ENCODE assay signal across 21 cellular contexts in the genomic region with DNA sequence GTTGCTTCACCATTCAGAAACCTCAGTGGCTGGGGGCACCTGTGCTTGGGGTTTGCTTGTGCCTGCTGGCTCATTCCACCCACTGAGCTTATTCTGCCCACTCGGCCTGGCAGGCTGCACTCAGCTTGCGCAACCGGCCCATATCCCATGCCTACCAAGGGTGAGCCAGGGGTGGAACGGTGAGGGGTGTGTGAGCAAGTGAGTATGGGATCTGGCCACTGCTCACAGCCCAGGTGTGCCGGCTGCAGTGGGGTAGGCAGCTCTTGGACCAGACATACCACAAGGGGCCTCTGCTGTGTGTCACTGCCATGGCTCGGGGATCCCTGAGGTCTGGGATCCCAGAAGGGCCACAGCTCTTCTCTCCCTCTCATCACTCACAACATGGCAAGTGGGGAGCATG.
A peak's percentile ranks its signal among the peaks of the same experiment; 100 is the strongest.
DNase-seq lines count a peak whose midpoint lies in the region; FAIRE-seq and TF ChIP-seq lines count a peak whose summit lies in the region.
"Had no signal": no experiment of that assay in that cellular context is flagged by ENCODE, and none has a peak within 500 bp of the region (broad histone marks: within the 10 kb centered on the region; RNA-seq: fewer than 3 reads in every experiment).

No MANE protein-coding gene starts in this region.

- no peak overlapping the region for H4K5ac ChIP-seq in H1 (ENCODE audit: insufficient read length, low read depth, low read length)

- H3K18ac ChIP-seq in H1 (ENCODE audit: extremely low read depth, low read length), result no peak overlapping the region
- H3K18ac ChIP-seq in trophoblast cell (ENCODE audit: low read length), result no peak overlapping the region

- TF ChIP-seq EP300 in H1 (IDR thresholded peaks at IDR 0.05; ENCODE audit: borderline replicate concordance in 1 of 2, low read depth in 2 of 2, low read length in 2 of 2), result no peak

- no peak overlapping the region for H3K14ac ChIP-seq in H1 (ENCODE audit: insufficient read length)
- no peak overlapping the region for H3K14ac ChIP-seq in trophoblast cell (ENCODE audit: low read length)

- H2BK15ac ChIP-seq in H1 (ENCODE audit: low read length), result no peak overlapping the region

- H3K4me3 ChIP-seq in H1 (ENCODE audit: extremely low read depth in 1 of 4, insufficient read depth in 2 of 4, low read depth in 3 of 4, low read length in 4 of 4) (no peak overlapping the region), trophoblast cell (ENCODE audit: low read depth, low read length) (peak overlapping the region; percentile 44)
- H3K4me3 ChIP-seq: BLaER1 treated with 17β-estradiol and CSF1 and Interleukin-3, amounts not matched to agents 10 nM and 100 nM had no signal

- H3K4ac ChIP-seq in H1 (replicated peaks; ENCODE audit: insufficient read length, low read depth, low read length) (no peak overlapping the region), trophoblast cell (ENCODE audit: low read depth, low read length) (no peak overlapping the region)

- H2BK12ac ChIP-seq in H1 (ENCODE audit: low read depth, low read length) (no peak overlapping the region), trophoblast cell (ENCODE audit: low read length) (no peak overlapping the region)

- no peak overlapping the region for H2BK20ac ChIP-seq in H1 (ENCODE audit: low read length)

- H3K4me1 ChIP-seq in H1 (replicated peaks in 1 of 4; ENCODE audit: control insufficient read depth in 3 of 4, insufficient read depth in 4 of 4, low read length in 3 of 4) (no peaks in the 10 kb centered on the region), trophoblast cell (ENCODE audit: control insufficient read depth in 1 of 2, insufficient read depth in 2 of 2, low read length in 2 of 2) (no peaks in the 10 kb centered on the region)
- H3K4me1 ChIP-seq: BLaER1 treated with 17β-estradiol and CSF1 and Interleukin-3, amounts not matched to agents 10 nM and 100 nM; Caco-2 had no signal

- H3K23ac ChIP-seq in H1 (ENCODE audit: insufficient read length) (no peak overlapping the region), trophoblast cell (ENCODE audit: low read length) (no peak overlapping the region)

- H4K8ac ChIP-seq in H1 (ENCODE audit: extremely low read depth, insufficient read depth, low read length), result no peak overlapping the region
- H4K8ac ChIP-seq in trophoblast cell (ENCODE audit: low read depth, low read length), result no peak overlapping the region

- H3K9me3 ChIP-seq in H1 (ENCODE audit: insufficient read depth in 2 of 2, low read depth in 1 of 2, low read length in 1 of 2) (no peaks in the 10 kb centered on the region), trophoblast cell (ENCODE audit: insufficient read depth, low read depth, low read length) (peaks cover 6% of the 10 kb centered on the region)
- H3K9me3 ChIP-seq: Caco-2 had no signal

- no peak for TF ChIP-seq RAD21 in H1 (IDR thresholded peaks at IDR 0.05 in 1 of 2, conservative IDR thresholded peaks at IDR 0.05 in 1 of 2; ENCODE audit: low read depth in 2 of 2, low read length in 2 of 2)

- H3K79me2 ChIP-seq in H1 (ENCODE audit: control insufficient read depth in 1 of 2, insufficient read depth in 2 of 2, low read length in 2 of 2) (no peaks in the 10 kb centered on the region), trophoblast cell (ENCODE audit: control insufficient read depth, insufficient read depth, low read length, poor library complexity) (no peaks in the 10 kb centered on the region)

- H3K9ac ChIP-seq in H1 (replicated peaks in 1 of 4; ENCODE audit: extremely low read depth in 1 of 4, low read depth in 3 of 4, low read length in 3 of 4) (no peak overlapping the region), trophoblast cell (ENCODE audit: low read length) (no peak overlapping the region)
- H3K9ac ChIP-seq: BLaER1 treated with 17β-estradiol and CSF1 and Interleukin-3, amounts not matched to agents 10 nM and 100 nM had no signal

- H4K91ac ChIP-seq in H1 (replicated peaks; ENCODE audit: insufficient read length, low read length) (no peak overlapping the region), trophoblast cell (ENCODE audit: low read depth, low read length) (no peak overlapping the region)

- H2BK120ac ChIP-seq in H1 (replicated peaks; ENCODE audit: low read depth, low read length) (no peak overlapping the region), trophoblast cell (ENCODE audit: insufficient read depth, low read length, poor library complexity) (no peak overlapping the region)

- TF ChIP-seq POLR2A in H1 (IDR thresholded peaks at IDR 0.05; ENCODE audit: control extremely low read depth in 1 of 2, low read depth in 2 of 2, low read length in 2 of 2), result no peak

- no peak for TF ChIP-seq CTCF in H1 (IDR thresholded peaks at IDR 0.05; ENCODE audit: control extremely low read depth in 1 of 3, insufficient read depth in 1 of 3, low read depth in 1 of 3, low read length in 3 of 3)

- H2AK5ac ChIP-seq in H1 (ENCODE audit: low read depth, low read length), result no peak overlapping the region
- H2AK5ac ChIP-seq in trophoblast cell (ENCODE audit: low read length), result no peak overlapping the region

- POLR2A ChIA-PET in H1 (lab: Charles Lee; ENCODE audit: partially characterized antibody), result no interaction called here

- H3K27ac ChIP-seq in H1 (ENCODE audit: low read depth, low read length), result no peak overlapping the region
- H3K27ac ChIP-seq in trophoblast cell (ENCODE audit: low read depth, low read length), result no peak overlapping the region
- H3K27ac ChIP-seq: BLaER1 treated with 17β-estradiol and CSF1 and Interleukin-3, amounts not matched to agents 10 nM and 100 nM; C4-2B had no signal

- H3K36me3 ChIP-seq in H1 (ENCODE audit: control insufficient read depth in 2 of 4, insufficient read depth in 4 of 4, low read length in 3 of 4) (no peaks in the 10 kb centered on the region), trophoblast cell (ENCODE audit: control insufficient read depth in 1 of 2, insufficient read depth in 2 of 2, low read length in 2 of 2) (no peaks in the 10 kb centered on the region)
- H3K36me3 ChIP-seq: BLaER1 treated with 17β-estradiol and CSF1 and Interleukin-3, amounts not matched to agents 10 nM and 100 nM had no signal

- CTCF ChIA-PET in H1 (lab: Charles Lee; ENCODE audit: partially characterized antibody), result no interaction called here

- no peak for DNase-seq in H1 (ENCODE audit: low read depth in 1 of 2, low spot score in 2 of 2)
- no peak for DNase-seq in trophoblast cell
- no peak for DNase-seq in AG20443 (ENCODE audit: low spot score)
- DNase-seq in ecto neural progenitor cell (ENCODE audit: low spot score), result no peak
- DNase-seq in NCI-H82 (lab: John Stamatoyannopoulos, UW), result no peak
- DNase-seq: 8988T; ACHN; AML-193; Caco-2; Calu3; CD4-positive, alpha-beta T cell; CD8-positive, alpha-beta T cell; DMS79 treated with DMSO at 0.1 percent for 48 hours; GF-D8 had no signal

- no peak overlapping the region for H2BK5ac ChIP-seq in H1 (ENCODE audit: low read depth, low read length)
- no peak overlapping the region for H2BK5ac ChIP-seq in trophoblast cell (ENCODE audit: low read depth, low read length, poor library complexity)

- FAIRE-seq in H1 (lab: Jason Lieb, UNC), result no peak
- FAIRE-seq: A204.1, D721Med, G401.6, GM12891, GM19239 had no signal

- no peak overlapping the region for H3K56ac ChIP-seq in H1 (replicated peaks; ENCODE audit: insufficient read length, low read depth, low read length)

- H2AFZ ChIP-seq in H1 (ENCODE audit: low read length) (no peak overlapping the region; the same call in 1 of the 2 replicates), trophoblast cell (ENCODE audit: insufficient read depth, low read length, poor library complexity) (no peak overlapping the region)

- H3K27me3 ChIP-seq in H1 (replicated peaks in 1 of 4; ENCODE audit: control insufficient read depth in 3 of 4, extremely low read depth in 1 of 4, insufficient read depth in 3 of 4, low read length in 3 of 4) (no peaks in the 10 kb centered on the region), trophoblast cell (ENCODE audit: insufficient read depth, low read length) (no peaks in the 10 kb centered on the region)
- H3K27me3 ChIP-seq: BLaER1 treated with 17β-estradiol and CSF1 and Interleukin-3, amounts not matched to agents 10 nM and 100 nM had no signal

- H3K23me2 ChIP-seq in H1 (ENCODE audit: low read depth, low read length), result no peaks in the 10 kb centered on the region

- H4K12ac ChIP-seq in trophoblast cell (ENCODE audit: low read depth, low read length), result no peak overlapping the region

- no peaks in the 10 kb centered on the region for H4K20me1 ChIP-seq in H1 (replicated peaks in 1 of 2; ENCODE audit: control insufficient read depth in 1 of 2, insufficient read depth in 2 of 2, low read length in 2 of 2)
- H4K20me1 ChIP-seq: BLaER1 treated with 17β-estradiol and CSF1 and Interleukin-3, amounts not matched to agents 10 nM and 100 nM had no signal

- no peaks in the 10 kb centered on the region for H3K79me1 ChIP-seq in H1 (ENCODE audit: low read depth, low read length)
- no peaks in the 10 kb centered on the region for H3K79me1 ChIP-seq in trophoblast cell (ENCODE audit: low read length)

- H3K4me2 ChIP-seq in H1 (ENCODE audit: insufficient read depth in 1 of 2, low read depth in 2 of 2, low read length in 2 of 2) (no peak overlapping the region), trophoblast cell (ENCODE audit: low read length) (no peak overlapping the region)
- H3K4me2 ChIP-seq: BLaER1 treated with 17β-estradiol and CSF1 and Interleukin-3, amounts not matched to agents 10 nM and 100 nM had no signal

- WGBS in H1 (ENCODE audit: extremely low coverage in 1 of 2, insufficient coverage in 1 of 2, insufficient read length in 1 of 2, insufficient replicate concordance in 2 of 2, low coverage in 1 of 2, low lambda C conversion rate in 2 of 2, missing lambda C conversion rate in 1 of 2), 2 experiments, result 97% methylated on average over 6 of the region's 6 CpGs; no CpG with 5 or more reads in 1 of the 2 experiments
- no CpG with 5 or more reads among the region's 6 CpGs for WGBS in trophoblast cell (ENCODE audit: extremely low coverage, insufficient coverage, insufficient read length)

TF ChIP-seq in H1, 55 proteins besides CTCF, POLR2A, EP300 and RAD21 (continues in another document):
- TF ChIP-seq BCL11A (IDR thresholded peaks at IDR 0.05; ENCODE audit: low read depth in 2 of 2, low read length in 2 of 2) (no peak), RNF2 (IDR thresholded peaks at IDR 0.05; ENCODE audit: borderline replicate concordance, low read depth, low read length, missing control alignments, poor library complexity, severe bottlenecking) (no peak), CEBPB (IDR thresholded peaks at IDR 0.05; ENCODE audit: low read depth, low read length) (0 out of 2 replicates have a peak, but pooled peaks have one; percentile 12)
